ENCODE assay signal across 15 cellular contexts in genomic region chr3:170220871-170221270, GRCh38. TPM values are rescaled to one million over a fixed set of nuclear protein-coding genes. Genes with fewer than 3 reads are reported as not detected.
DNase-seq lines count a peak whose midpoint lies in the region; ATAC-seq, FAIRE-seq and TF ChIP-seq lines count a peak whose summit lies in the region.
"Had no signal": no experiment of that assay in that cellular context is flagged by ENCODE, and none has a peak within 500 bp of the region (broad histone marks: within the 10 kb centered on the region; RNA-seq: fewer than 3 reads in every experiment).

No MANE protein-coding gene starts in this region.

- H3K4me1 ChIP-seq in neural progenitor cell: peaks cover 15% of the 10 kb centered on the region

- no peaks in the 10 kb centered on the region for H3K27me3 Mint-ChIP-seq in activated CD8-positive, alpha-beta T cell treated with anti-CD3 and anti-CD28 coated beads for 36 hours
- H3K27me3 Mint-ChIP-seq in activated CD8-positive, alpha-beta T cell treated with anti-CD3 and anti-CD28 coated beads, Interleukin-2, amount 10 ng/mL, durations not matched to agents 7 days and 5 days (ENCODE audit: low read depth): no peaks in the 10 kb centered on the region
- peaks cover 16% of the 10 kb centered on the region for H3K27me3 Mint-ChIP-seq in brain
- H3K27me3 Mint-ChIP-seq in neural progenitor cell (ENCODE audit: insufficient read depth, low read depth): no peaks in the 10 kb centered on the region

- no peak for TF ChIP-seq CTCF in activated CD8-positive, alpha-beta T cell treated with anti-CD3 and anti-CD28 coated beads for 36 hours (IDR thresholded peaks at IDR 0.05)
- TF ChIP-seq CTCF in brain (conservative IDR thresholded peaks at IDR 0.05) (no peak), neural progenitor cell (IDR thresholded peaks at IDR 0.05) (no peak)

- intact Hi-C loops in activated CD8-positive, alpha-beta T cell treated with anti-CD3 and anti-CD28 coated beads for 36 hours (cut with micrococcal nuclease): no loop called here

- no peak for FAIRE-seq in HTR-8/SVneo (lab: Jason Lieb, UNC)
- FAIRE-seq: pancreas had no signal

- no peak overlapping the region for H3K9ac ChIP-seq in neural progenitor cell

- peak; percentile 19 for DNase-seq in activated CD8-positive, alpha-beta T cell treated with anti-CD3 and anti-CD28 coated beads for 36 hours
- DNase-seq in activated CD8-positive, alpha-beta T cell treated with anti-CD3 and anti-CD28 coated beads, Interleukin-2, amount 10 ng/mL, durations not matched to agents 7 days and 5 days: no peak
- DNase-seq in HTR-8/SVneo (ENCODE audit: insufficient read length, low spot score): peak; percentile 42
- DNase-seq in neural progenitor cell (ENCODE audit: low spot score): no peak
- no peak for DNase-seq in NCI-H2196 (lab: John Stamatoyannopoulos, UW; ENCODE audit: unreplicated experiment)
- DNase-seq: cerebellar nuclear complex, DND-41, mammary epithelial cell, NCI-H1105, NCI-H510A treated with DMSO at 0.1 percent for 48 hours, pancreas had no signal

- no peak overlapping the region for H3K27ac ChIP-seq in neural progenitor cell
- H3K27ac ChIP-seq: pancreas had no signal

- H3F3A ChIP-seq in neural progenitor cell (ENCODE audit: low read depth): no peaks in the 10 kb centered on the region

- no peak overlapping the region for H2AFZ ChIP-seq in neural progenitor cell (replicated peaks)

- H3K4me3 ChIP-seq in neural progenitor cell: no peak overlapping the region

- POLR2A ChIA-PET in activated CD8-positive, alpha-beta T cell treated with anti-CD3 and anti-CD28 coated beads for 36 hours (lab: Charles Lee): interaction anchor here (0.6 to 3.7 kb wide), 3 partner anchors 12 to 171 kb away, joined by 3 to 16 read pairs (median 3); partner anchors contain the start of gene PHC3
- POLR2A ChIA-PET in activated CD8-positive, alpha-beta T cell treated with anti-CD3 and anti-CD28 coated beads, Interleukin-2, amount 10 ng/mL, durations not matched to agents 7 days and 5 days (lab: Charles Lee): no interaction called here

- H3K79me2 ChIP-seq in neural progenitor cell (ENCODE audit: low read depth): peaks cover 32% of the 10 kb centered on the region

- H3K27me3 ChIP-seq in neural progenitor cell: no peaks in the 10 kb centered on the region
- H3K27me3 ChIP-seq: pancreas, vagina had no signal

- peaks cover 24% of the 10 kb centered on the region for H3K4me1 Mint-ChIP-seq in activated CD8-positive, alpha-beta T cell treated with anti-CD3 and anti-CD28 coated beads for 36 hours (ENCODE audit: low read depth)
- peaks cover 24% of the 10 kb centered on the region for H3K4me1 Mint-ChIP-seq in activated CD8-positive, alpha-beta T cell treated with anti-CD3 and anti-CD28 coated beads, Interleukin-2, amount 10 ng/mL, durations not matched to agents 7 days and 5 days (ENCODE audit: low read depth)
- H3K4me1 Mint-ChIP-seq in brain (peaks cover 32% of the 10 kb centered on the region), neural progenitor cell (peaks cover 23% of the 10 kb centered on the region)

- H3K9me3 ChIP-seq in neural progenitor cell (ENCODE audit: low read depth): no peaks in the 10 kb centered on the region
- H3K9me3 ChIP-seq: pancreas, vagina had no signal

- no peak overlapping the region for H3K4me2 ChIP-seq in neural progenitor cell

- no peaks in the 10 kb centered on the region for H3K9me3 Mint-ChIP-seq in activated CD8-positive, alpha-beta T cell treated with anti-CD3 and anti-CD28 coated beads for 36 hours
- no peaks in the 10 kb centered on the region for H3K9me3 Mint-ChIP-seq in activated CD8-positive, alpha-beta T cell treated with anti-CD3 and anti-CD28 coated beads, Interleukin-2, amount 10 ng/mL, durations not matched to agents 7 days and 5 days (ENCODE audit: insufficient read depth)
- peaks cover 0 to 10% (median 4%) of the 10 kb centered on the region in 5 experiments for H3K9me3 Mint-ChIP-seq in brain
- peaks cover 10% of the 10 kb centered on the region for H3K9me3 Mint-ChIP-seq in neural progenitor cell

- H3K36me3 ChIP-seq in neural progenitor cell: no peaks in the 10 kb centered on the region
- H3K36me3 ChIP-seq: pancreas, vagina had no signal

- peaks cover 11% of the 10 kb centered on the region for H4K20me1 ChIP-seq in neural progenitor cell (ENCODE audit: low read depth)

- CTCF ChIA-PET in activated CD8-positive, alpha-beta T cell treated with anti-CD3 and anti-CD28 coated beads for 36 hours (lab: Charles Lee): no interaction called here
- CTCF ChIA-PET in activated CD8-positive, alpha-beta T cell treated with anti-CD3 and anti-CD28 coated beads, Interleukin-2, amount 10 ng/mL, durations not matched to agents 7 days and 5 days (lab: Charles Lee): no interaction called here

- H3K27ac Mint-ChIP-seq in activated CD8-positive, alpha-beta T cell treated with anti-CD3 and anti-CD28 coated beads for 36 hours: no peak overlapping the region
- no peak overlapping the region for H3K27ac Mint-ChIP-seq in activated CD8-positive, alpha-beta T cell treated with anti-CD3 and anti-CD28 coated beads, Interleukin-2, amount 10 ng/mL, durations not matched to agents 7 days and 5 days
- peak overlapping the region in 3 of 5 experiments; percentile 54 to 82 (median 77) for H3K27ac Mint-ChIP-seq in brain
- no peak overlapping the region for H3K27ac Mint-ChIP-seq in neural progenitor cell

- no peak for ATAC-seq in activated CD8-positive, alpha-beta T cell treated with anti-CD3 and anti-CD28 coated beads for 36 hours
- no peak for ATAC-seq in activated CD8-positive, alpha-beta T cell treated with anti-CD3 and anti-CD28 coated beads, Interleukin-2, amount 10 ng/mL, durations not matched to agents 7 days and 5 days
- ATAC-seq in GM18502 (IDR thresholded peaks at IDR 0.05; ENCODE audit: poor library complexity, unreplicated experiment) (no peak), GM21526 (IDR thresholded peaks at IDR 0.05; ENCODE audit: low FRiP score, unreplicated experiment) (no peak)
- ATAC-seq: pancreas had no signal

- H3K36me3 Mint-ChIP-seq in activated CD8-positive, alpha-beta T cell treated with anti-CD3 and anti-CD28 coated beads for 36 hours (ENCODE audit: low read depth): no peaks in the 10 kb centered on the region
- no peaks in the 10 kb centered on the region for H3K36me3 Mint-ChIP-seq in activated CD8-positive, alpha-beta T cell treated with anti-CD3 and anti-CD28 coated beads, Interleukin-2, amount 10 ng/mL, durations not matched to agents 7 days and 5 days (ENCODE audit: low read depth)
- H3K36me3 Mint-ChIP-seq in brain (no peaks in the 10 kb centered on the region), neural progenitor cell (no peaks in the 10 kb centered on the region)

- H3K4me3 Mint-ChIP-seq in activated CD8-positive, alpha-beta T cell treated with anti-CD3 and anti-CD28 coated beads for 36 hours: peak overlapping the region; percentile 91
- no peak overlapping the region for H3K4me3 Mint-ChIP-seq in activated CD8-positive, alpha-beta T cell treated with anti-CD3 and anti-CD28 coated beads, Interleukin-2, amount 10 ng/mL, durations not matched to agents 7 days and 5 days
- H3K4me3 Mint-ChIP-seq in brain (peak overlapping the region; percentile 72 to 96 (median 76)), neural progenitor cell (peak overlapping the region; percentile 96)

RNA-seq across cellular contexts. Expression of gene PRKCI, which starts 1.4 kb away (rescaled TPM):
- 10 to 100 TPM; 17.4 to 21.3 TPM for total RNA-seq in activated CD8-positive, alpha-beta T cell treated with anti-CD3 and anti-CD28 coated beads for 36 hours
- 10 to 100 TPM; 17.0 to 19.5 TPM for total RNA-seq in activated CD8-positive, alpha-beta T cell treated with anti-CD3 and anti-CD28 coated beads, Interleukin-2, amount 10 ng/mL, durations not matched to agents 7 days and 5 days
- 5.7 TPM for polyA plus RNA-seq in brain (ENCODE audit: insufficient read depth, low read depth, low replicate concordance)
- 67.4 and 87.8 TPM in 2 replicates for total RNA-seq in neural progenitor cell (ENCODE audit: low replicate concordance)

RNA-seq across cellular contexts. Expression of gene PHC3, which starts 39.3 kb away (rescaled TPM):
- 10 to 100 TPM; 50.1 to 53.0 TPM for total RNA-seq in activated CD8-positive, alpha-beta T cell treated with anti-CD3 and anti-CD28 coated beads for 36 hours
- total RNA-seq in activated CD8-positive, alpha-beta T cell treated with anti-CD3 and anti-CD28 coated beads, Interleukin-2, amount 10 ng/mL, durations not matched to agents 7 days and 5 days: 10 to 100 TPM; 54.0 to 68.1 TPM
- 5.3 TPM for polyA plus RNA-seq in brain (ENCODE audit: insufficient read depth, low read depth, low replicate concordance)
- 27.3 and 28.4 TPM in 2 replicates for total RNA-seq in neural progenitor cell (ENCODE audit: low replicate concordance)

Comparison
In these comparisons a context has a peak if more than half of its experiments do, and no peak if none do; other contexts are left out.
1. DNase-seq: peak in activated CD8-positive, alpha-beta T cell treated with anti-CD3 and anti-CD28 coated beads for 36 hours (single experiment) and HTR-8/SVneo (single experiment); none in activated CD8-positive, alpha-beta T cell treated with anti-CD3 and anti-CD28 coated beads, Interleukin-2, amount 10 ng/mL, durations not matched to agents 7 days and 5 days (single experiment), neural progenitor cell (single experiment) and NCI-H2196 (single experiment).
2. H3K27ac Mint-ChIP-seq: peak in brain (3 of 5); none in activated CD8-positive, alpha-beta T cell treated with anti-CD3 and anti-CD28 coated beads for 36 hours (single experiment), activated CD8-positive, alpha-beta T cell treated with anti-CD3 and anti-CD28 coated beads, Interleukin-2, amount 10 ng/mL, durations not matched to agents 7 days and 5 days (single experiment) and neural progenitor cell (single experiment).